ENCODE assay signal across 20 cellular contexts in the genomic region with DNA sequence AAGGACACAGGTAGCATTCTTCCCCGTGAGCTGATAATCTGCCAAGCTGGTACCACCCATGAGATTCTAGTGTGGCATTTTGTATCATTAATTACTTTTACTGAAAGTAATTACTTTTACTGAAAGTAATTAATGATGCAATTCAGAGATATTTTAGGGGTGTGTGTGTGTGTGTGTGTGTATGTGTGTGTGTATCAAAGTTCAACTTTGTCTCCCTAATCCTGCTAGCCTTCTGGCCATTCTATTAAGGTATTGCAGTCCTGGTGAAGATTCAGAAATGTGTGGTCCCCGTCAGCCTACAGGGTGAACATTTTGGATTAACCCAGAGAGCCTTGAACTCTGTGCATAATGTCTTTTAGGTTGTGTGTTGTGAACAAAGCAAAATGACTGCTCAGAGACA.
DNase-seq lines count a peak whose midpoint lies in the region; ATAC-seq and TF ChIP-seq lines count a peak whose summit lies in the region.
"Had no signal": no experiment of that assay in that cellular context is flagged by ENCODE, and none has a peak within 500 bp of the region (broad histone marks: within the 10 kb centered on the region; RNA-seq: fewer than 3 reads in every experiment).

No MANE protein-coding gene starts in this region.

- POLR2A ChIA-PET in activated naive CD8-positive, alpha-beta T cell treated with anti-CD3 and anti-CD28 coated beads, Interleukin-2, amount 10 ng/mL, durations not matched to agents 7 days and 5 days (lab: Charles Lee) = no interaction called here
- POLR2A ChIA-PET in Caco-2 (lab: Charles Lee) = no interaction called here

- CTCF ChIA-PET in Caco-2 (lab: Charles Lee) = no interaction called here

- H3K27me3 Mint-ChIP-seq in activated naive CD8-positive, alpha-beta T cell treated with anti-CD3 and anti-CD28 coated beads, Interleukin-2, amount 10 ng/mL, durations not matched to agents 7 days and 5 days = no peaks in the 10 kb centered on the region
- no peaks in the 10 kb centered on the region for H3K27me3 Mint-ChIP-seq in activated naive CD8-positive, alpha-beta T cell treated with anti-CD3 and anti-CD28 coated beads for 36 hours
- H3K27me3 Mint-ChIP-seq in Caco-2 (ENCODE audit: insufficient read depth, unreplicated experiment) = no peaks in the 10 kb centered on the region
- no peaks in the 10 kb centered on the region for H3K27me3 Mint-ChIP-seq in mesothelial cell of epicardium (ENCODE audit: low read depth)

- H3K4me3 ChIP-seq in Caco-2 (ENCODE audit: low read depth, low read length) (no peak overlapping the region), uterus (no peak overlapping the region)
- H3K4me3 ChIP-seq: MG63, SJSA1 had no signal

- DNase-seq in activated naive CD8-positive, alpha-beta T cell treated with anti-CD3 and anti-CD28 coated beads, Interleukin-2, amount 10 ng/mL, durations not matched to agents 7 days and 5 days = no peak
- DNase-seq in activated naive CD8-positive, alpha-beta T cell treated with anti-CD3 and anti-CD28 coated beads for 36 hours = no peak
- no peak for DNase-seq in Caco-2
- no peak for DNase-seq in mesothelial cell of epicardium (ENCODE audit: low spot score in 2 of 2, unreplicated experiment in 2 of 2)
- no peak for DNase-seq in uterus
- DNase-seq in amniotic stem cell (lab: John Stamatoyannopoulos, UW) = no peak
- no peak for DNase-seq in NCI-H2107 (lab: John Stamatoyannopoulos, UW)
- DNase-seq in mesenteric fat pad (ENCODE audit: low spot score) = no peak
- DNase-seq: 8988T, AML-193, C1 segment of cervical spinal cord, DMS79, H7, MG63, NCI-H1417, NCI-H1694 treated with DMSO at 0.1 percent for 48 hours, NCI-H446 treated with DMSO at 0.1 percent for 48 hours, NCI-H526 treated with DMSO at 0.1 percent for 48 hours, OCI-M1 had no signal

- H3K36me3 ChIP-seq in Caco-2 (ENCODE audit: control insufficient read depth, insufficient read depth, low read length) (no peaks in the 10 kb centered on the region), uterus (no peaks in the 10 kb centered on the region)
- H3K36me3 ChIP-seq: MG63, SJSA1 had no signal

- BruUV-seq in Caco-2 (replicated peaks; lab: Mats Ljungman, UMichigan) = no TSS peak

- no peak for TF ChIP-seq POLR2A in uterus (IDR thresholded peaks at IDR 0.05)

- H3K4me1 ChIP-seq in Caco-2 (peaks cover 96% of the 10 kb centered on the region), uterus (peaks cover 1 to 3% of the 10 kb centered on the region in 2 donors)

- peaks cover 31% of the 10 kb centered on the region for H3K4me1 Mint-ChIP-seq in activated naive CD8-positive, alpha-beta T cell treated with anti-CD3 and anti-CD28 coated beads, Interleukin-2, amount 10 ng/mL, durations not matched to agents 7 days and 5 days
- peaks cover 49% of the 10 kb centered on the region for H3K4me1 Mint-ChIP-seq in activated naive CD8-positive, alpha-beta T cell treated with anti-CD3 and anti-CD28 coated beads for 36 hours
- H3K4me1 Mint-ChIP-seq in Caco-2 (ENCODE audit: low read depth, unreplicated experiment) (peaks cover 92% of the 10 kb centered on the region), mesothelial cell of epicardium (peaks cover 66% of the 10 kb centered on the region)

- no peak for ATAC-seq in activated naive CD8-positive, alpha-beta T cell treated with anti-CD3 and anti-CD28 coated beads, Interleukin-2, amount 10 ng/mL, durations not matched to agents 7 days and 5 days (ENCODE audit: low read depth)

- no peaks in the 10 kb centered on the region for H3K27me3 ChIP-seq in Caco-2 (replicated peaks; ENCODE audit: control insufficient read depth, insufficient read depth, low read length)
- H3K27me3 ChIP-seq in uterus = no peaks in the 10 kb centered on the region
- H3K27me3 ChIP-seq: MG63, SJSA1 had no signal

- H3K4me3 Mint-ChIP-seq in activated naive CD8-positive, alpha-beta T cell treated with anti-CD3 and anti-CD28 coated beads, Interleukin-2, amount 10 ng/mL, durations not matched to agents 7 days and 5 days = no peak overlapping the region
- no peak overlapping the region for H3K4me3 Mint-ChIP-seq in activated naive CD8-positive, alpha-beta T cell treated with anti-CD3 and anti-CD28 coated beads for 36 hours
- H3K4me3 Mint-ChIP-seq in Caco-2 (ENCODE audit: unreplicated experiment) = no peak overlapping the region
- H3K4me3 Mint-ChIP-seq in mesothelial cell of epicardium = no peak overlapping the region

- TF ChIP-seq CTCF in Caco-2 (IDR thresholded peaks at IDR 0.05; ENCODE audit: insufficient read depth in 1 of 2, low read depth in 1 of 2, low read length in 1 of 2, severe bottlenecking in 1 of 2, unreplicated experiment in 1 of 2) (no peak), mesothelial cell of epicardium (IDR thresholded peaks at IDR 0.05; ENCODE audit: unreplicated experiment) (no peak), uterus (IDR thresholded peaks at IDR 0.05) (no peak)

- peak overlapping the region; percentile 4 for H3K27ac Mint-ChIP-seq in activated naive CD8-positive, alpha-beta T cell treated with anti-CD3 and anti-CD28 coated beads, Interleukin-2, amount 10 ng/mL, durations not matched to agents 7 days and 5 days
- no peak overlapping the region for H3K27ac Mint-ChIP-seq in activated naive CD8-positive, alpha-beta T cell treated with anti-CD3 and anti-CD28 coated beads for 36 hours
- H3K27ac Mint-ChIP-seq in Caco-2 (ENCODE audit: unreplicated experiment) = peak overlapping the region; percentile 83
- H3K27ac Mint-ChIP-seq in mesothelial cell of epicardium = peak overlapping the region; percentile 95

- intact Hi-C loops in Caco-2 (cut with micrococcal nuclease; ENCODE audit: unreplicated experiment) (loop anchor here (10.0 kb wide), 1 partner anchor 173 kb away; no protein-coding TSS in a partner anchor), uterus (cut with DNase I; ENCODE audit: low total_unique reads) (no loop called here)

- H3K9me3 ChIP-seq in Caco-2 (no peaks in the 10 kb centered on the region), uterus (no peaks in the 10 kb centered on the region)
- H3K9me3 ChIP-seq: MG63, SJSA1 had no signal

- H3K36me3 Mint-ChIP-seq in activated naive CD8-positive, alpha-beta T cell treated with anti-CD3 and anti-CD28 coated beads, Interleukin-2, amount 10 ng/mL, durations not matched to agents 7 days and 5 days = peaks cover 17% of the 10 kb centered on the region
- H3K36me3 Mint-ChIP-seq in activated naive CD8-positive, alpha-beta T cell treated with anti-CD3 and anti-CD28 coated beads for 36 hours = peaks cover 5% of the 10 kb centered on the region
- H3K36me3 Mint-ChIP-seq in Caco-2 (ENCODE audit: insufficient read depth, unreplicated experiment) = peaks cover 9% of the 10 kb centered on the region
- H3K36me3 Mint-ChIP-seq in mesothelial cell of epicardium = no peaks in the 10 kb centered on the region

- H3K9me3 Mint-ChIP-seq in activated naive CD8-positive, alpha-beta T cell treated with anti-CD3 and anti-CD28 coated beads, Interleukin-2, amount 10 ng/mL, durations not matched to agents 7 days and 5 days = no peaks in the 10 kb centered on the region
- H3K9me3 Mint-ChIP-seq in activated naive CD8-positive, alpha-beta T cell treated with anti-CD3 and anti-CD28 coated beads for 36 hours = peaks cover 9% of the 10 kb centered on the region
- H3K9me3 Mint-ChIP-seq in Caco-2 (ENCODE audit: unreplicated experiment) (no peaks in the 10 kb centered on the region), mesothelial cell of epicardium (no peaks in the 10 kb centered on the region)

- H3K27ac ChIP-seq in uterus = peak overlapping the region; percentile 49 to 62
- H3K27ac ChIP-seq: SJSA1 had no signal
